In genomic region chr2:109604597-109604996, GRCh38 we compare ENCODE assay signal across 14 cellular contexts. TPM values are rescaled to one million over a fixed set of nuclear protein-coding genes. Genes with fewer than 3 reads are reported as not detected.
A peak's percentile ranks its signal among the peaks of the same experiment; 100 is the strongest.
DNase-seq lines count a peak whose midpoint lies in the region; ATAC-seq and TF ChIP-seq lines count a peak whose summit lies in the region.
"Had no signal": no experiment of that assay in that cellular context is flagged by ENCODE, and none has a peak within 500 bp of the region (broad histone marks: within the 10 kb centered on the region; RNA-seq: fewer than 3 reads in every experiment).

No MANE protein-coding gene starts in this region.

- no peak overlapping the region for H3K4ac ChIP-seq in mesenchymal stem cell (ENCODE audit: low read depth in 1 of 2, low read length in 2 of 2)

- H3K4me1 ChIP-seq in PC-9 (replicated peaks; ENCODE audit: insufficient read depth) (peaks cover 53% of the 10 kb centered on the region), mesenchymal stem cell (ENCODE audit: control insufficient read depth, insufficient read depth, low read depth, low read length) (peaks cover 6% of the 10 kb centered on the region), tibial artery (peaks cover 0 to 83% (median 15%) of the 10 kb centered on the region in 4 donors)

- H3K9me3 Mint-ChIP-seq in Calu3 (ENCODE audit: low read depth, unreplicated experiment) = no peaks in the 10 kb centered on the region
- H3K9me3 Mint-ChIP-seq: activated T-cell treated with anti-CD3 and anti-CD28 coated beads, Interleukin-2, amount 50 U/mL, for 24 hours; CD4-positive, alpha-beta T cell had no signal

- H3K4me3 ChIP-seq in PC-9 (no peak overlapping the region), mesenchymal stem cell (ENCODE audit: insufficient read depth in 1 of 2, low read depth in 1 of 2, low read length in 2 of 2) (no peak overlapping the region), tibial artery (no peak overlapping the region)

- H4K91ac ChIP-seq in mesenchymal stem cell (ENCODE audit: low read length) = no peak overlapping the region

- H3K36me3 ChIP-seq in PC-9 (ENCODE audit: low read depth) = no peaks in the 10 kb centered on the region
- H3K36me3 ChIP-seq in mesenchymal stem cell (ENCODE audit: control insufficient read depth in 1 of 2, insufficient read depth in 2 of 2, low read depth in 1 of 2, low read length in 2 of 2) = no peaks in the 10 kb centered on the region
- no peaks in the 10 kb centered on the region for H3K36me3 ChIP-seq in tibial artery

- peak overlapping the region; percentile 6 for H3K27ac Mint-ChIP-seq in Calu3 (ENCODE audit: unreplicated experiment)
- H3K27ac Mint-ChIP-seq: activated T-cell treated with anti-CD3 and anti-CD28 coated beads, Interleukin-2, amount 50 U/mL, for 24 hours; CD4-positive, alpha-beta T cell had no signal

- H3K27ac ChIP-seq in PC-9 (peak overlapping the region; percentile 68), epithelial cell of prostate (peak overlapping the region; percentile 91), mesenchymal stem cell (ENCODE audit: low read length, poor library complexity, severe bottlenecking) (no peak overlapping the region), tibial artery (no peak overlapping the region)
- H3K27ac ChIP-seq: HL-60, VCaP had no signal

- H2BK120ac ChIP-seq in mesenchymal stem cell (ENCODE audit: low read depth, low read length) = no peak overlapping the region

- H3F3A ChIP-seq in PC-9 (ENCODE audit: insufficient read depth, low read depth) = peaks cover 9% of the 10 kb centered on the region; the same call in 1 of the 2 replicates

- H3K23ac ChIP-seq in mesenchymal stem cell (ENCODE audit: low read length in 2 of 2) = peak overlapping the region in 1 of 2 experiments; percentile 59

- H3K9me3 ChIP-seq in PC-9 (ENCODE audit: insufficient read depth, low read depth) (peaks cover 6% of the 10 kb centered on the region; the same call in 1 of the 2 replicates), mesenchymal stem cell (ENCODE audit: control insufficient read depth, low read length) (no peaks in the 10 kb centered on the region), tibial artery (no peaks in the 10 kb centered on the region)

- peak overlapping the region; percentile 19; the same call in 1 of the 2 replicates for H3K4me2 ChIP-seq in PC-9
- no peak overlapping the region for H3K4me2 ChIP-seq in mesenchymal stem cell (ENCODE audit: low read length, poor library complexity, severe bottlenecking)

- H4K8ac ChIP-seq in mesenchymal stem cell (ENCODE audit: low read length) = no peak overlapping the region

- H2BK12ac ChIP-seq in mesenchymal stem cell (ENCODE audit: low read length in 2 of 2) = no peak overlapping the region

- peaks cover 30% of the 10 kb centered on the region for H3K4me1 Mint-ChIP-seq in Calu3 (ENCODE audit: low read depth, unreplicated experiment)

- CTCF ChIA-PET in Calu3 (lab: Charles Lee) (interaction anchor here (3.0 kb wide), 1 partner anchor 58 kb away, joined by 8 read pairs; no protein-coding TSS in a partner anchor), PC-9 (lab: Charles Lee) (interaction anchor here (0.6 to 1.3 kb wide), 2 partner anchors 100 to 512 kb away, joined by 3 to 5 read pairs; no protein-coding TSS in a partner anchor)

- intact Hi-C loops in Calu3 (cut with micrococcal nuclease; ENCODE audit: unreplicated experiment) = no loop called here
- intact Hi-C loops in PC-9 (cut with micrococcal nuclease; ENCODE audit: unreplicated experiment) = loop anchor here (2.0 to 10.0 kb wide), 3 partner anchors 37 to 480 kb away; partner anchors contain the start of gene SH3RF3
- intact Hi-C loops in tibial artery (cut with DNase I; ENCODE audit: low total_unique reads) = no loop called here

- ATAC-seq in GM21360 (IDR thresholded peaks at IDR 0.05; ENCODE audit: unreplicated experiment) (no peak), HG02840 (IDR thresholded peaks at IDR 0.05; ENCODE audit: low FRiP score, unreplicated experiment) (no peak)

- no peak overlapping the region for H2BK5ac ChIP-seq in mesenchymal stem cell (ENCODE audit: low read depth, low read length, poor library complexity, severe bottlenecking)

- no peak overlapping the region for H2BK15ac ChIP-seq in mesenchymal stem cell (ENCODE audit: low read depth, poor library complexity, severe bottlenecking)

- BruUV-seq in Calu3 (replicated peaks; lab: Mats Ljungman, UMichigan) (no TSS peak), PC-9 (replicated peaks; lab: Mats Ljungman, UMichigan) (no TSS peak)

- no peak overlapping the region for H3K4me3 Mint-ChIP-seq in Calu3 (ENCODE audit: low read depth, unreplicated experiment)
- H3K4me3 Mint-ChIP-seq: activated T-cell treated with anti-CD3 and anti-CD28 coated beads, Interleukin-2, amount 50 U/mL, for 24 hours; CD4-positive, alpha-beta T cell had no signal

- H2AK5ac ChIP-seq in mesenchymal stem cell (ENCODE audit: low read length, severe bottlenecking) = no peak overlapping the region

- peak; percentile 27 for DNase-seq in Calu3
- DNase-seq in PC-9 = peak; percentile 75 to 77
- DNase-seq in epithelial cell of prostate (ENCODE audit: low read depth, low spot score) = peak; percentile 98
- peak; percentile 87 for DNase-seq in mesenchymal stem cell
- DNase-seq in putamen (ENCODE audit: low spot score) = no peak
- no peak for DNase-seq in tibial artery
- DNase-seq: activated T-cell treated with anti-CD3 and anti-CD28 coated beads, Interleukin-2, amount 50 U/mL, for 24 hours; caudate nucleus; CD4-positive, alpha-beta T cell; NCI-H1105 had no signal

- H3K9ac ChIP-seq in mesenchymal stem cell (ENCODE audit: low read length) = no peak overlapping the region

- H3K79me2 ChIP-seq in PC-9 (ENCODE audit: low read depth) = peaks cover 70% of the 10 kb centered on the region

- peak overlapping the region in 1 of 2 experiments; percentile 16 for H3K18ac ChIP-seq in mesenchymal stem cell (ENCODE audit: low read depth in 1 of 2, low read length in 2 of 2)

- H3K36me3 Mint-ChIP-seq in Calu3 (ENCODE audit: insufficient read depth, unreplicated experiment) = peaks cover 17% of the 10 kb centered on the region

- no peaks in the 10 kb centered on the region for H3K27me3 ChIP-seq in PC-9 (ENCODE audit: insufficient read depth, low read depth)
- H3K27me3 ChIP-seq in mesenchymal stem cell (ENCODE audit: control insufficient read depth in 1 of 2, insufficient read depth in 1 of 2, low read length in 2 of 2) = no peaks in the 10 kb centered on the region
- no peaks in the 10 kb centered on the region for H3K27me3 ChIP-seq in tibial artery

- POLR2A ChIA-PET in PC-9 (lab: Charles Lee; ENCODE audit: unreplicated experiment) = interaction anchor here (0.6 to 1.0 kb wide), 4 partner anchors 10 to 570 kb away, joined by 3 to 8 read pairs (median 6); partner anchors contain the start of genes SEPTIN10 and SOWAHC

- no peak for TF ChIP-seq CTCF in Calu3 (IDR thresholded peaks at IDR 0.05; ENCODE audit: unreplicated experiment)
- no peak for TF ChIP-seq CTCF in PC-9 (conservative IDR thresholded peaks at IDR 0.05)
- no peak for TF ChIP-seq CTCF in tibial artery (IDR thresholded peaks at IDR 0.05)

- no peak overlapping the region for H3K14ac ChIP-seq in mesenchymal stem cell (ENCODE audit: low read length in 2 of 2)

- H3K9me2 ChIP-seq in PC-9 (ENCODE audit: insufficient read depth) = no peaks in the 10 kb centered on the region

- H4K20me1 ChIP-seq in PC-9 (ENCODE audit: insufficient read depth) = no peaks in the 10 kb centered on the region

- WGBS in mesenchymal stem cell = 69% methylated on average over 5 of the region's 5 CpGs

- H2AFZ ChIP-seq in PC-9 (no peak overlapping the region), mesenchymal stem cell (ENCODE audit: low read depth, low read length) (no peak overlapping the region)

- peaks cover 6% of the 10 kb centered on the region for H3K79me1 ChIP-seq in mesenchymal stem cell (replicated peaks; ENCODE audit: low read length, poor library complexity, severe bottlenecking)

- no peaks in the 10 kb centered on the region for H3K27me3 Mint-ChIP-seq in Calu3 (ENCODE audit: unreplicated experiment)

RNA-seq across cellular contexts. Expression of gene SEPTIN10, which starts 9.2 kb away (rescaled TPM):
- total RNA-seq in Calu3 (2022) = 64.3 and 72.2 TPM in 2 replicates
- total RNA-seq in PC-9 (2021) = 112 and 119 TPM in 2 replicates
- 59.2 TPM for polyA plus RNA-seq in mesenchymal stem cell (2013, experiment 1 of 2)
- 61.1 TPM for polyA plus RNA-seq in mesenchymal stem cell (2013, experiment 2 of 2)

RNA-seq across cellular contexts. Expression of gene SOWAHC, which starts 9.6 kb away (rescaled TPM):
- 18.9 and 19.1 TPM in 2 replicates for total RNA-seq in Calu3 (2022)
- 12.8 and 14.3 TPM in 2 replicates for total RNA-seq in PC-9 (2021)
- 5.7 TPM for polyA plus RNA-seq in mesenchymal stem cell (2013, experiment 1 of 2)
- 6.0 TPM for polyA plus RNA-seq in mesenchymal stem cell (2013, experiment 2 of 2)

Comparison
In these comparisons a context has a peak if more than half of its experiments do, and no peak if none do; other contexts are left out.
1. DNase-seq: peak in Calu3 (single experiment), PC-9 (2 of 2), epithelial cell of prostate (single experiment) and mesenchymal stem cell (single experiment); none in putamen (single experiment) and tibial artery (0 of 2).
2. H3K27ac ChIP-seq: peak in PC-9 (single experiment) and epithelial cell of prostate (single experiment); none in mesenchymal stem cell (single experiment) and tibial artery (0 of 2).